In genomic region chr3:48739617-48739954, GRCh38 we compare ENCODE assay signal across 8 cellular contexts. TPM values are rescaled to one million over a fixed set of nuclear protein-coding genes. Genes with fewer than 3 reads are reported as not detected.
DNase-seq lines count a peak whose midpoint lies in the region; ATAC-seq and TF ChIP-seq lines count a peak whose summit lies in the region.

No MANE protein-coding gene starts in this region.

- dilution Hi-C loops in IMR-90 (cut with HindIII; ENCODE audit: low sequenced_read_pairs, unreplicated experiment) = no loop called here

- TF ChIP-seq CTCF in IMR-90 (conservative IDR thresholded peaks at IDR 0.05; ENCODE audit: low read depth, low read length) = no peak
- TF ChIP-seq CTCF in esophagus squamous epithelium (IDR thresholded peaks at IDR 0.05) = no peak

- no peak overlapping the region for H3K56ac ChIP-seq in IMR-90 (ENCODE audit: extremely low read depth, insufficient read depth, low read length)

- no peak for DNase-seq in IMR-90
- DNase-seq in esophagus squamous epithelium (lab: John Stamatoyannopoulos, UW) = no peak
- no peak for DNase-seq in activated naive CD4-positive, alpha-beta T cell treated with Interleukin-2 at 50 U/mL for 16 hours

- H2BK20ac ChIP-seq in IMR-90 (ENCODE audit: low read depth, low read length) = 0 out of 2 replicates have a peak overlapping the region, but pooled peaks have one; percentile 12

- H3K4me1 ChIP-seq in IMR-90 (ENCODE audit: control insufficient read depth, insufficient read depth, low read length) (peaks cover 13% of the 10 kb centered on the region; the same call in 1 of the 2 replicates), esophagus squamous epithelium (peaks cover 34 to 74% (median 43%) of the 10 kb centered on the region in 3 donors), skeletal muscle satellite cell (ENCODE audit: control insufficient read depth, insufficient read depth, low read length) (peaks cover 11% of the 10 kb centered on the region)

- no peak overlapping the region for H2BK5ac ChIP-seq in IMR-90 (ENCODE audit: low read depth, low read length, poor library complexity, severe bottlenecking)

- H4K8ac ChIP-seq in IMR-90 (ENCODE audit: low read depth in 2 of 2, low read length in 2 of 2) = peak overlapping the region; percentile 7 to 53; a peak in 3 of 4 replicates

- TF ChIP-seq POLR2A in IMR-90 (IDR thresholded peaks at IDR 0.05; ENCODE audit: low read depth, low read length) (no peak), esophagus squamous epithelium (IDR thresholded peaks at IDR 0.05) (no peak)

- no peak overlapping the region for H3K18ac ChIP-seq in IMR-90 (ENCODE audit: low read depth, low read length)

- ATAC-seq in GM18909 (IDR thresholded peaks at IDR 0.05; ENCODE audit: poor library complexity, unreplicated experiment) (peak; percentile 25), IMR-90 (ENCODE audit: low read depth) (no peak), GM21737 (IDR thresholded peaks at IDR 0.05; ENCODE audit: unreplicated experiment) (no peak), HG03135 (IDR thresholded peaks at IDR 0.05; ENCODE audit: unreplicated experiment) (no peak), HG02870 (IDR thresholded peaks at IDR 0.05; ENCODE audit: unreplicated experiment) (no peak)

- H3K27ac ChIP-seq in IMR-90 (ENCODE audit: insufficient read depth, low read length) (no peak overlapping the region), esophagus squamous epithelium (peak overlapping the region; percentile 66 to 84 (median 73))

- no peak overlapping the region for H2BK15ac ChIP-seq in IMR-90 (ENCODE audit: low read depth, low read length)

- BruUV-seq in IMR-90 (replicated peaks; lab: Mats Ljungman, UMichigan) = no TSS peak

- H3K9ac ChIP-seq in IMR-90 (ENCODE audit: low read depth, low read length) (no peak overlapping the region), skeletal muscle satellite cell (ENCODE audit: low read depth, low read length) (no peak overlapping the region)

- CTCF ChIA-PET in IMR-90 (lab: Yijun Ruan, JAX) = interaction anchor here (0.6 to 1.7 kb wide), 15 partner anchors 10 to 53 kb away, joined by 3 to 7 read pairs (median 4); partner anchors contain the start of gene IP6K2

- POLR2A ChIA-PET in IMR-90 (lab: Charles Lee; ENCODE audit: unreplicated experiment) = no interaction called here

- no peak overlapping the region for H3K4me3 ChIP-seq in IMR-90 (ENCODE audit: insufficient read depth, low read depth, low read length)
- peak overlapping the region in 1 of 4 donors; percentile 50 for H3K4me3 ChIP-seq in esophagus squamous epithelium
- no peak overlapping the region for H3K4me3 ChIP-seq in skeletal muscle satellite cell (ENCODE audit: low read length)

- H3K4me2 ChIP-seq in IMR-90 (ENCODE audit: low read depth, low read length) (no peak overlapping the region; the same call in 1 of the 2 replicates), skeletal muscle satellite cell (ENCODE audit: low read length) (peak overlapping the region; percentile 64)

- H3K79me1 ChIP-seq in IMR-90 (ENCODE audit: low read depth in 1 of 2, low read length in 2 of 2) = no peaks in the 10 kb centered on the region

- no peak overlapping the region for H4K5ac ChIP-seq in IMR-90 (ENCODE audit: low read depth, low read length)

- H2AK9ac ChIP-seq in IMR-90 (replicated peaks; ENCODE audit: low read depth, low read length, poor library complexity) = peak overlapping the region; percentile 93

- peak overlapping the region; percentile 14; the same call in 1 of the 2 replicates for H2AK5ac ChIP-seq in IMR-90 (ENCODE audit: low read depth, low read length)

- no peaks in the 10 kb centered on the region for H3K36me3 ChIP-seq in IMR-90 (ENCODE audit: control insufficient read depth, insufficient read depth, low read length)
- peaks cover 0 to 2% (median 0%) of the 10 kb centered on the region in 3 donors for H3K36me3 ChIP-seq in esophagus squamous epithelium
- H3K36me3 ChIP-seq in skeletal muscle satellite cell (ENCODE audit: insufficient read depth, low read length) = no peaks in the 10 kb centered on the region

- no peak for TF ChIP-seq RAD21 in IMR-90 (IDR thresholded peaks at IDR 0.05; ENCODE audit: low read length)

- in situ Hi-C loops in IMR-90 (cut with MboI; ENCODE audit: low sequenced_read_pairs) = no loop called here

- no peak overlapping the region for H3K14ac ChIP-seq in IMR-90 (replicated peaks; ENCODE audit: low read depth, low read length)

- WGBS in IMR-90 (ENCODE audit: extremely low coverage in 2 of 2, insufficient read length in 1 of 2), 2 experiments = 50% methylated on average over 5 of the region's 6 CpGs; no CpG with 5 or more reads in 1 of the 2 experiments
- 53% methylated on average over 3 of the region's 6 CpGs; no CpG with 5 or more reads in 1 of the 2 donors for WGBS in esophagus squamous epithelium, 2 donors

- H3K9me1 ChIP-seq in IMR-90 (ENCODE audit: insufficient read depth, low read length) = 0 out of 2 replicates have a peak, but pooled peaks cover 3% of the 10 kb centered on the region

- no peak overlapping the region for H3K23ac ChIP-seq in IMR-90 (ENCODE audit: low read depth, low read length)

- no peak overlapping the region for H4K91ac ChIP-seq in IMR-90 (ENCODE audit: insufficient read depth, low read depth, low read length)

- no peak overlapping the region for H2BK120ac ChIP-seq in IMR-90 (ENCODE audit: low read depth, low read length)

- 0 out of 2 replicates have a peak overlapping the region, but pooled peaks have one; percentile 2 for H3K4ac ChIP-seq in IMR-90 (ENCODE audit: low read depth, low read length)

- H3K9me3 ChIP-seq in IMR-90 (ENCODE audit: control insufficient read depth, insufficient read depth, low read length) (no peaks in the 10 kb centered on the region), esophagus squamous epithelium (no peaks in the 10 kb centered on the region), skeletal muscle satellite cell (replicated peaks; ENCODE audit: low read length) (no peaks in the 10 kb centered on the region)

- no peaks in the 10 kb centered on the region for H3K27me3 ChIP-seq in IMR-90 (ENCODE audit: control insufficient read depth, insufficient read depth, low read length)
- no peaks in the 10 kb centered on the region for H3K27me3 ChIP-seq in esophagus squamous epithelium
- H3K27me3 ChIP-seq in skeletal muscle satellite cell (ENCODE audit: control insufficient read depth, insufficient read depth, low read length) = no peaks in the 10 kb centered on the region

- peak overlapping the region; percentile 90 for H2AFZ ChIP-seq in IMR-90 (replicated peaks; ENCODE audit: low read length, poor library complexity)

- intact Hi-C loops in IMR-90 (cut with micrococcal nuclease) = no loop called here
- intact Hi-C loops in esophagus squamous epithelium (cut with DNase I) = no loop called here

- no peaks in the 10 kb centered on the region; the same call in 1 of the 2 replicates for H4K20me1 ChIP-seq in IMR-90 (ENCODE audit: insufficient read depth, low read length)

TF ChIP-seq in IMR-90, 13 proteins besides CTCF, POLR2A, EP300 and RAD21:
- TF ChIP-seq MAZ (IDR thresholded peaks at IDR 0.05; ENCODE audit: borderline replicate concordance, low read depth, low read length) (no peak), USF2 (IDR thresholded peaks at IDR 0.05; ENCODE audit: low read depth, low read length) (0 out of 2 replicates have a peak, but pooled peaks have one; percentile 20)

RNA-seq across cellular contexts. Expression of gene IP6K2, which starts 22.6 kb away (rescaled TPM):
- total RNA-seq in IMR-90 (2012; rRNA removed) = 73.7 and 76.9 TPM in 2 replicates
- polyA plus RNA-seq in IMR-90 (2012; rRNA removed) = 155 and 169 TPM in 2 replicates
- 86.6 and 128 TPM in 2 replicates for polyA plus RNA-seq in IMR-90 (2012; cell fraction: cytosol; rRNA removed)
- polyA plus RNA-seq in IMR-90 (2012; cell fraction: nucleus; rRNA removed; ENCODE audit: low replicate concordance) = 518 and 581 TPM in 2 replicates
- 10 to 100 TPM; 52.1 to 94.6 (median 67.9) TPM for total RNA-seq in esophagus squamous epithelium
- 29.1 and 37.8 TPM in 2 replicates for total RNA-seq in skeletal muscle satellite cell (2012; rRNA removed)

RNA-seq across cellular contexts. Expression of gene NCKIPSD, which starts 53.9 kb away (rescaled TPM):
- total RNA-seq in IMR-90 (2012; rRNA removed) (21.0 and 21.9 TPM in 2 replicates), esophagus squamous epithelium (10 to 100 TPM; 12.4 to 16.8 (median 15.0) TPM)
- 38.3 and 42.3 TPM in 2 replicates for polyA plus RNA-seq in IMR-90 (2012; rRNA removed)
- 15.5 and 40.7 TPM in 2 replicates for polyA plus RNA-seq in IMR-90 (2012; cell fraction: cytosol; rRNA removed)
- polyA plus RNA-seq in IMR-90 (2012; cell fraction: nucleus; rRNA removed; ENCODE audit: low replicate concordance) = 71.9 and 123 TPM in 2 replicates
- total RNA-seq in skeletal muscle satellite cell (2012; rRNA removed) = 19.8 and 21.8 TPM in 2 replicates
